Comparison of ENCODE assay signal across 23 cellular contexts in the genomic region with DNA sequence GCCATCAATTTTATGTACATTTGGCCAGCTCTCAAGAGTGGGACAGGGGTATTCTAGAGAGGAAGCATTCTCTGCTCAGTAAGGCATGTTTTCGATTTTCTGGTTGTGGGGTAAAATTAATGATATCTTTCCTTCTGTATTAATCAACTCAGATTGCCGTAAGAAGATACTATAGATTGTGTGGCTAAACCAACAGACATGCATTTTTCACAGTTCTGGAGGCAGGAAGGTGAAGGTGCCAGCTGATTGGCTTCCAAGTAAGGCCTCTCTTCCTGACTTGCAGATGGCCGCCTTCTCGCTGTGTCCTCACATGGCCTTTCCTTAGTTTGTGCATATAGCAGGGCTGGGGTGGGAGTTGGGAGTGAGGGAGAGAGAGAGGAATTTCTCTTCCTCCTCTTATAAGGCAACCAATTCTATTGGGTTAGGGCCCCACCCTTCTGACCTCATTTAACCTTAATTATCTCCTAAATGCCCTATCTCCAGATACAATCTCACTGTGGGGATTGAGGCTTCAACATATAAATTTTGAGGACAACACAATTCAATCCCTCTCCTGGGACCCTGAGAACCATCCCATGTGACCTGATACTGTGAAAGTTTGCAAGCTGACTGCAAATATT. TPM values are rescaled to one million over a fixed set of nuclear protein-coding genes. Genes with fewer than 3 reads are reported as not detected.
A peak's percentile ranks its signal among the peaks of the same experiment; 100 is the strongest.
DNase-seq lines count a peak whose midpoint lies in the region; ATAC-seq, FAIRE-seq and TF ChIP-seq lines count a peak whose summit lies in the region.
"Had no signal": no experiment of that assay in that cellular context is flagged by ENCODE, and none has a peak within 500 bp of the region (broad histone marks: within the 10 kb centered on the region; RNA-seq: fewer than 3 reads in every experiment).

No MANE protein-coding gene starts in this region.

- peaks cover 8% of the 10 kb centered on the region for H3K9me3 Mint-ChIP-seq in natural killer cell treated with Interleukin-12 subunit alpha and Interleukin-12 subunit beta and Interleukin-15 and Interleukin-18, amount 100 ng/mL, for 72 hours
- H3K9me3 Mint-ChIP-seq in natural killer cell = no peaks in the 10 kb centered on the region
- H3K9me3 Mint-ChIP-seq in activated T-cell treated with anti-CD3 and anti-CD28 coated beads, Interleukin-2, amount 50 U/mL, for 24 hours = peaks cover under 1% of the 10 kb centered on the region

- intact Hi-C loops in natural killer cell (cut with micrococcal nuclease) = loop anchor here (5.0 kb wide), 3 partner anchors 176 to 1026 kb away; partner anchors contain the start of gene RUNX1

- no peak for ATAC-seq in natural killer cell treated with Interleukin-12 subunit alpha and Interleukin-12 subunit beta and Interleukin-15 and Interleukin-18, amount 100 ng/mL, for 72 hours
- ATAC-seq in natural killer cell = no peak
- ATAC-seq in GM21723 (IDR thresholded peaks at IDR 0.05; ENCODE audit: unreplicated experiment) = no peak
- ATAC-seq: A549; activated CD8-positive, alpha-beta T cell treated with anti-CD3 and anti-CD28 coated beads for 36 hours; Right ventricle myocardium inferior had no signal

- H3K4me1 Mint-ChIP-seq in natural killer cell treated with Interleukin-12 subunit alpha and Interleukin-12 subunit beta and Interleukin-15 and Interleukin-18, amount 100 ng/mL, for 72 hours (ENCODE audit: low read depth in 2 of 2) = peaks cover 14 to 51% of the 10 kb centered on the region in 2 donors
- H3K4me1 Mint-ChIP-seq in natural killer cell = peaks cover 0 to 45% of the 10 kb centered on the region in 2 donors
- H3K4me1 Mint-ChIP-seq in activated T-cell treated with anti-CD3 and anti-CD28 coated beads, Interleukin-2, amount 50 U/mL, for 24 hours (ENCODE audit: low read depth) = peaks cover 12% of the 10 kb centered on the region

- peak overlapping the region; percentile 64 for H3K4me3 Mint-ChIP-seq in natural killer cell treated with Interleukin-12 subunit alpha and Interleukin-12 subunit beta and Interleukin-15 and Interleukin-18, amount 100 ng/mL, for 72 hours
- no peak overlapping the region for H3K4me3 Mint-ChIP-seq in natural killer cell
- H3K4me3 Mint-ChIP-seq in activated T-cell treated with anti-CD3 and anti-CD28 coated beads, Interleukin-2, amount 50 U/mL, for 24 hours = no peak overlapping the region
- H3K4me3 Mint-ChIP-seq: activated CD8-positive, alpha-beta T cell treated with anti-CD3 and anti-CD28 coated beads for 36 hours; HFFc6 had no signal

- peaks cover 6% of the 10 kb centered on the region for H3K36me3 Mint-ChIP-seq in natural killer cell treated with Interleukin-12 subunit alpha and Interleukin-12 subunit beta and Interleukin-15 and Interleukin-18, amount 100 ng/mL, for 72 hours
- no peaks in the 10 kb centered on the region for H3K36me3 Mint-ChIP-seq in natural killer cell
- no peaks in the 10 kb centered on the region for H3K36me3 Mint-ChIP-seq in activated T-cell treated with anti-CD3 and anti-CD28 coated beads, Interleukin-2, amount 50 U/mL, for 24 hours (ENCODE audit: low read depth)

- TF ChIP-seq CTCF in natural killer cell (IDR thresholded peaks at IDR 0.05) = no peak

- no peak overlapping the region for H3K27ac Mint-ChIP-seq in natural killer cell treated with Interleukin-12 subunit alpha and Interleukin-12 subunit beta and Interleukin-15 and Interleukin-18, amount 100 ng/mL, for 72 hours
- H3K27ac Mint-ChIP-seq in natural killer cell = no peak overlapping the region
- no peak overlapping the region for H3K27ac Mint-ChIP-seq in activated T-cell treated with anti-CD3 and anti-CD28 coated beads, Interleukin-2, amount 50 U/mL, for 24 hours
- H3K27ac Mint-ChIP-seq: HFFc6 had no signal

- DNase-seq in natural killer cell treated with Interleukin-12 subunit alpha and Interleukin-12 subunit beta and Interleukin-15 and Interleukin-18, amount 100 ng/mL, for 72 hours (ENCODE audit: low spot score) = no peak
- DNase-seq in natural killer cell (no peak), NCI-H1694 treated with DMSO at 0.1 percent for 48 hours (lab: John Stamatoyannopoulos, UW) (peak; percentile 38), cerebellar cortex (ENCODE audit: low spot score) (peak; percentile 23), mucosa of gallbladder (ENCODE audit: low spot score) (no peak), HTR-8/SVneo (ENCODE audit: insufficient read length, low spot score) (no peak)
- DNase-seq in activated T-cell treated with anti-CD3 and anti-CD28 coated beads, Interleukin-2, amount 50 U/mL, for 24 hours = no peak
- DNase-seq: activated CD4-positive, alpha-beta T cell treated with anti-CD3 and anti-CD28 coated beads for 1 hour; activated CD8-positive, alpha-beta T cell treated with anti-CD3 and anti-CD28 coated beads for 36 hours; activated effector memory CD4-positive, alpha-beta T cell treated with anti-CD3 and anti-CD28 coated beads, Interleukin-2, amount 50 U/mL, for 16 hours; COR-L47; effector CD4-positive, alpha-beta T cell; head of caudate nucleus; HFFc6; NCI-H187 treated with DMSO at 0.1 percent for 48 hours; NCI-H774; occipital lobe; stimulated activated CD4-positive, alpha-beta T cell treated with anti-CD3 and anti-CD28 coated beads, Interleukin-2, amount 100 ng/mL, for 24 hours had no signal

- no peak for FAIRE-seq in HTR-8/SVneo (lab: Jason Lieb, UNC)
- FAIRE-seq: A549, TTC549, urothelium cell line had no signal

- no peaks in the 10 kb centered on the region for H3K27me3 Mint-ChIP-seq in natural killer cell treated with Interleukin-12 subunit alpha and Interleukin-12 subunit beta and Interleukin-15 and Interleukin-18, amount 100 ng/mL, for 72 hours
- no peaks in the 10 kb centered on the region for H3K27me3 Mint-ChIP-seq in natural killer cell (ENCODE audit: low read depth in 2 of 2)
- H3K27me3 Mint-ChIP-seq in activated T-cell treated with anti-CD3 and anti-CD28 coated beads, Interleukin-2, amount 50 U/mL, for 24 hours = no peaks in the 10 kb centered on the region
- H3K27me3 Mint-ChIP-seq: activated CD8-positive, alpha-beta T cell treated with anti-CD3 and anti-CD28 coated beads for 36 hours had no signal

RNA-seq across cellular contexts. Expression of gene MRPS6, which starts 52.3 kb away (rescaled TPM):
- 100 to 1,000 TPM; 122 to 188 TPM for total RNA-seq in natural killer cell treated with Interleukin-12 subunit alpha and Interleukin-12 subunit beta and Interleukin-15 and Interleukin-18, amount 100 ng/mL, for 72 hours
- total RNA-seq in natural killer cell (10 to 100 TPM; 42.7 to 54.5 (median 44.3) TPM), mucosa of gallbladder (44.9 TPM)

RNA-seq across cellular contexts. Expression of gene SLC5A3, which starts 52.3 kb away (rescaled TPM):
- 10 to 100 TPM; 36.1 to 59.1 TPM for total RNA-seq in natural killer cell treated with Interleukin-12 subunit alpha and Interleukin-12 subunit beta and Interleukin-15 and Interleukin-18, amount 100 ng/mL, for 72 hours
- total RNA-seq in natural killer cell (10 to 100 TPM; 14.5 to 25.1 (median 17.9) TPM), mucosa of gallbladder (19.1 TPM)

Comparison
In these comparisons a context has a peak if more than half of its experiments do, and no peak if none do; other contexts are left out.
1. DNase-seq: peak in NCI-H1694 treated with DMSO at 0.1 percent for 48 hours (single experiment) and cerebellar cortex (single experiment); none in natural killer cell treated with Interleukin-12 subunit alpha and Interleukin-12 subunit beta and Interleukin-15 and Interleukin-18, amount 100 ng/mL, for 72 hours (single experiment), natural killer cell (single experiment), mucosa of gallbladder (single experiment), activated T-cell treated with anti-CD3 and anti-CD28 coated beads, Interleukin-2, amount 50 U/mL, for 24 hours (single experiment) and HTR-8/SVneo (single experiment).